2 cellular contexts compared by ENCODE assay signal in genomic region chr22:38832005-38832978, GRCh38.
TF ChIP-seq lines count a peak whose summit lies in the region.

No MANE protein-coding gene starts in this region.

TF ChIP-seq in HepG2, 621 proteins besides CTCF, POLR2A, EP300 and RAD21:
- TF ChIP-seq LRRFIP1 (CRISPR knock-in tag; conservative IDR thresholded peaks at IDR 0.05), result no peak
- TF ChIP-seq MEF2D (CRISPR knock-in tag; IDR thresholded peaks at IDR 0.05), result no peak
- no peak for TF ChIP-seq STAG1 (CRISPR knock-in tag; IDR thresholded peaks at IDR 0.05)
- TF ChIP-seq ZNF121 (CRISPR knock-in tag; IDR thresholded peaks at IDR 0.05), result no peak
- TF ChIP-seq NCOR1 (IDR thresholded peaks at IDR 0.05; ENCODE audit: borderline replicate concordance, low read length), result no peak
- TF ChIP-seq PHF5A (CRISPR knock-in tag; IDR thresholded peaks at IDR 0.05; ENCODE audit: low read depth, unreplicated experiment), result no peak
- no peak for TF ChIP-seq SSRP1 (CRISPR knock-in tag; IDR thresholded peaks at IDR 0.05)
- no peak for TF ChIP-seq PRMT3 (CRISPR knock-in tag; IDR thresholded peaks at IDR 0.05; ENCODE audit: borderline replicate concordance, low read depth)
- no peak for TF ChIP-seq ZNF235 (CRISPR knock-in tag; IDR thresholded peaks at IDR 0.05; ENCODE audit: borderline replicate concordance)
- no peak for TF ChIP-seq NR1H2 (CRISPR knock-in tag; IDR thresholded peaks at IDR 0.05; ENCODE audit: borderline replicate concordance, low read depth)

TF ChIP-seq in WTC11, 78 proteins besides CTCF, POLR2A, EP300 and RAD21:
- TF ChIP-seq TEAD1 (CRISPR knock-in tag; IDR thresholded peaks at IDR 0.05), result no peak
- no peak for TF ChIP-seq USF1 (CRISPR knock-in tag; IDR thresholded peaks at IDR 0.05)
- TF ChIP-seq JUN (CRISPR knock-in tag; IDR thresholded peaks at IDR 0.05), result no peak
- TF ChIP-seq ZNF281 (CRISPR knock-in tag; IDR thresholded peaks at IDR 0.05), result no peak
- no peak for TF ChIP-seq ARID4B (CRISPR knock-in tag; IDR thresholded peaks at IDR 0.05; ENCODE audit: borderline replicate concordance)
